Comparison of ENCODE assay signal across 8 cellular contexts in the genomic region with DNA sequence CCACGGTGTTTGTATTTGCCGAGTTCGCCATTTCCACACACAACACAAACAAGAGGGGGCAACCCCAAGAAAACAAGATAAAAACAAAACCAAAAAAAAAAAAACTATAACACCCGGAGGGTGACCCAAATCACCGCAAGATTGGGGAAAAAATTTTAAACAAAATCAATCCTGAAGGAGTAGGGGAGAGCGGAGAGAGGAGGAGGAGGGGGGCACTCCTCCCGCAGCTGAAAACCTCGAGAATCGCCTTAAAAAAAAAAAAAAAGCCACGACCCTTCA. TPM values are rescaled to one million over a fixed set of nuclear protein-coding genes. Genes with fewer than 3 reads are reported as not detected.
DNase-seq lines count a peak whose midpoint lies in the region; ATAC-seq and TF ChIP-seq lines count a peak whose summit lies in the region.

No MANE protein-coding gene starts in this region.

- H3K9me3 Mint-ChIP-seq in endothelial cell (ENCODE audit: unreplicated experiment) = no peaks in the 10 kb centered on the region
- no peaks in the 10 kb centered on the region for H3K9me3 Mint-ChIP-seq in osteocyte (ENCODE audit: unreplicated experiment)

- H3K27me3 Mint-ChIP-seq in endothelial cell (ENCODE audit: unreplicated experiment) (peaks cover 24% of the 10 kb centered on the region), osteocyte (ENCODE audit: unreplicated experiment) (no peaks in the 10 kb centered on the region)

- CTCF ChIA-PET in PC-9 (lab: Charles Lee) = no interaction called here

- peaks cover 8% of the 10 kb centered on the region for H3K36me3 Mint-ChIP-seq in endothelial cell (ENCODE audit: low read depth, unreplicated experiment)
- peaks cover 12% of the 10 kb centered on the region for H3K36me3 Mint-ChIP-seq in osteocyte (ENCODE audit: unreplicated experiment)

- BruUV-seq in PC-9 (replicated peaks; lab: Mats Ljungman, UMichigan) = TSS peak; percentile 65

- TF ChIP-seq CTCF in DOHH2 (IDR thresholded peaks at IDR 0.05; ENCODE audit: low read depth, low read length, poor library complexity, severe bottlenecking) = no peak
- no peak for TF ChIP-seq CTCF in PC-9 (conservative IDR thresholded peaks at IDR 0.05)
- no peak for TF ChIP-seq CTCF in endothelial cell (IDR thresholded peaks at IDR 0.05; ENCODE audit: unreplicated experiment)
- TF ChIP-seq CTCF in osteocyte (IDR thresholded peaks at IDR 0.05) = no peak

- POLR2A ChIA-PET in PC-9 (lab: Charles Lee; ENCODE audit: unreplicated experiment) = interaction anchor here (0.7 kb wide), 1 partner anchor 279 kb away, joined by 3 read pairs; no protein-coding TSS in a partner anchor

- H3F3A ChIP-seq in DOHH2 (ENCODE audit: control insufficient read depth, insufficient read depth) (peaks cover 18% of the 10 kb centered on the region), PC-9 (ENCODE audit: insufficient read depth, low read depth) (peaks cover 17% of the 10 kb centered on the region; the same call in 1 of the 2 replicates)

- H3K4me3 Mint-ChIP-seq in endothelial cell (ENCODE audit: unreplicated experiment) (peak overlapping the region; percentile 95), osteocyte (ENCODE audit: unreplicated experiment) (peak overlapping the region; percentile 92)

- H3K79me2 ChIP-seq in DOHH2 (ENCODE audit: control insufficient read depth, low read length) (peaks cover 51% of the 10 kb centered on the region), PC-9 (ENCODE audit: low read depth) (peaks cover 45% of the 10 kb centered on the region)

- intact Hi-C loops in PC-9 (cut with micrococcal nuclease; ENCODE audit: unreplicated experiment) = no loop called here

- H3K4me3 ChIP-seq in DOHH2 (ENCODE audit: low read length) (peak overlapping the region; percentile 86), PC-9 (peak overlapping the region; percentile 74)

- H3K36me3 ChIP-seq in DOHH2 (ENCODE audit: control insufficient read depth, low read length) (peaks cover 41% of the 10 kb centered on the region), PC-9 (ENCODE audit: low read depth) (0 out of 2 replicates have a peak, but pooled peaks cover under 1% of the 10 kb centered on the region)

- no peaks in the 10 kb centered on the region for H4K20me1 ChIP-seq in DOHH2 (ENCODE audit: control insufficient read depth, insufficient read depth, low read depth, low read length)
- H4K20me1 ChIP-seq in PC-9 (ENCODE audit: insufficient read depth) = no peaks in the 10 kb centered on the region

- peak overlapping the region; percentile 94 for H3K27ac Mint-ChIP-seq in endothelial cell (ENCODE audit: unreplicated experiment)
- peak overlapping the region; percentile 99 for H3K27ac Mint-ChIP-seq in osteocyte (ENCODE audit: unreplicated experiment)

- H3K4me2 ChIP-seq in DOHH2 (ENCODE audit: low read length) = peak overlapping the region; percentile 65
- H3K4me2 ChIP-seq in PC-9 = peak overlapping the region; percentile 65

- H3K4me1 ChIP-seq in DOHH2 (ENCODE audit: control insufficient read depth, low read length) (peaks cover 34% of the 10 kb centered on the region), PC-9 (replicated peaks; ENCODE audit: insufficient read depth) (peaks cover 25% of the 10 kb centered on the region)

- H3K27me3 ChIP-seq in DOHH2 (ENCODE audit: control insufficient read depth, low read length) (no peaks in the 10 kb centered on the region), PC-9 (ENCODE audit: insufficient read depth, low read depth) (no peaks in the 10 kb centered on the region)

- H2AFZ ChIP-seq in PC-9 = 0 out of 2 replicates have a peak overlapping the region, but pooled peaks have one; percentile 64

- peaks cover 17% of the 10 kb centered on the region for H3K4me1 Mint-ChIP-seq in endothelial cell (ENCODE audit: unreplicated experiment)
- peaks cover 29% of the 10 kb centered on the region for H3K4me1 Mint-ChIP-seq in osteocyte (ENCODE audit: unreplicated experiment)

- ATAC-seq in GM21786 (IDR thresholded peaks at IDR 0.05; ENCODE audit: unreplicated experiment) = no peak

- H3K27ac ChIP-seq in DOHH2 (ENCODE audit: low read depth, low read length) (peak overlapping the region; percentile 81), PC-9 (peak overlapping the region; percentile 98)

- peaks cover 4% of the 10 kb centered on the region; the same call in 1 of the 2 replicates for H3K9me3 ChIP-seq in DOHH2 (ENCODE audit: control insufficient read depth, insufficient read depth, low read length)
- no peaks in the 10 kb centered on the region for H3K9me3 ChIP-seq in PC-9 (ENCODE audit: insufficient read depth, low read depth)

- DNase-seq in PC-9 = no peak
- DNase-seq in endothelial cell (ENCODE audit: low spot score) = no peak
- no peak for DNase-seq in osteocyte (ENCODE audit: extremely low spot score, unreplicated experiment)
- DNase-seq in HCEC 1CT = no peak
- DNase-seq in islet precursor cell = no peak
- no peak for DNase-seq in NK-92 (lab: John Stamatoyannopoulos, UW; ENCODE audit: unreplicated experiment)

- H3K9me2 ChIP-seq in DOHH2 (replicated peaks; ENCODE audit: control insufficient read depth, low read length) (no peaks in the 10 kb centered on the region), PC-9 (ENCODE audit: insufficient read depth) (no peaks in the 10 kb centered on the region)

RNA-seq across cellular contexts. Expression of a gene that starts 0.3 kb away (rescaled TPM):
- total RNA-seq in PC-9 (2021) = 6.7 and 13.9 TPM in 2 replicates
- 34.6 TPM for total RNA-seq in endothelial cell (ENCODE audit: unreplicated experiment)
- total RNA-seq in osteocyte = 40.8 and 43.4 TPM in 2 replicates
